ENCODE assay signal across 1 cellular context in the genomic region with DNA sequence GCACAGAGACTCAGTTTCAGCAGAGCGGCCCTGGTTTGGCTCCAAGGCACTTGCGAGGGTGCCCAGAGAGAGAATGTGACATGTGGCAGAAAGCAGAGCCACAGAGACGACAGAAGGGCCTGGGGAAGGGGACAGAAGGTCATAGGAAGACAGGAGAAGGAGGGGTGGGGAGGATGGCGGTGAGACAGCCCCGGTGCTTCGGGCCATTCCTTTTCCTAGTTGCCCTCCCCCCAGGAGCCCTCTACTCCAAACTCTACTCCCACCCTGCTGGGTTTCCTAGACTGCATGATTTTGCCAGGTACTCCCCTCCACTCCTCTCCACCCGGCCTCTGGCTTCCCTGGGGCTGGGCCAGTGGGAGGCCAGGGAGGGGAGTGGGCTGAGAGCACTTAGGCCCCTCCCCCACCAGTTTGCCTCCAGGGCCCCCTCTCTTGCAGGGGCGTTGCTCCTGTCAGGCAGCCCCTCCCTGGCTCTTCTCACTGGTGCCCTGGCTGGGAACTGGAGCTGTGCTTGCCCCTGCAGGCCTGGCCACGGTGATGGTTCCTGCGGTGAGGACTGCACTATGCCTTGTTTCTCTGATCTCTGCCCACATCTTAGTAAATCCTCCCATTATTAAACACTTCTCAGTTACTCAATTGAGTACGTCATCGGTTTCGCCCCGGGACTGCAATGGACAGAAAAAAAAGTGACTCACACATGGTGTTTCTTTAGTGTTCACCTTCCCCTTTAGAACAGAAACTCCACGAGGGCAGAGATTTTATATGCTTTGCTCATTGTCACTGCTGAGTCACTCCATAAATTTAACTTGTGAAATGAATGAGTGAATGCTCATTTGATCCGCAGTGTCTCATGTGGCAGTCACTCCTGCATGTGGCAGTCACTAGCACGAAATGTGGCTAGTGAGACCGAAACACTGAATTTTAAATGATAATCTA.
TF ChIP-seq lines count a peak whose summit lies in the region.

No MANE protein-coding gene starts in this region.

TF ChIP-seq in HepG2, 621 proteins besides CTCF, POLR2A, EP300 and RAD21 (continued from another document and continues in another):
- TF ChIP-seq MED8 (CRISPR knock-in tag; IDR thresholded peaks at IDR 0.05; ENCODE audit: insufficient replicate concordance) (no peak), ZNF367 (CRISPR knock-in tag; IDR thresholded peaks at IDR 0.05; ENCODE audit: borderline replicate concordance) (no peak), IRF2 (CRISPR knock-in tag; IDR thresholded peaks at IDR 0.05) (0 out of 2 replicates have a peak, but pooled peaks have one; percentile 22), ZNF256 (CRISPR knock-in tag; conservative IDR thresholded peaks at IDR 0.05) (no peak), ZFP36L1 (CRISPR knock-in tag; IDR thresholded peaks at IDR 0.05) (no peak), ZNF24 (IDR thresholded peaks at IDR 0.05) (no peak), ESRRA (CRISPR knock-in tag; IDR thresholded peaks at IDR 0.05; ENCODE audit: low read depth) (no peak), MTA3 (CRISPR knock-in tag; IDR thresholded peaks at IDR 0.05) (no peak), ZMYM2 (CRISPR knock-in tag; IDR thresholded peaks at IDR 0.05) (0 out of 2 replicates have a peak, but pooled peaks have one; percentile 26), MIER3 (CRISPR knock-in tag; IDR thresholded peaks at IDR 0.05; ENCODE audit: borderline replicate concordance) (no peak), FOXM1 (CRISPR knock-in tag; IDR thresholded peaks at IDR 0.05) (no peak), KDM6A (CRISPR knock-in tag; IDR thresholded peaks at IDR 0.05; ENCODE audit: low read depth) (no peak), SIN3B (IDR thresholded peaks at IDR 0.05; ENCODE audit: low read length) (no peak), CBX5 (CRISPR knock-in tag; IDR thresholded peaks at IDR 0.05; ENCODE audit: borderline replicate concordance) (no peak), TGIF2 (CRISPR knock-in tag; IDR thresholded peaks at IDR 0.05) (no peak; the same call in 1 of the 2 replicates), PHF8 (CRISPR knock-in tag; IDR thresholded peaks at IDR 0.05) (no peak), ZNF746 (CRISPR knock-in tag; IDR thresholded peaks at IDR 0.05) (no peak), ZNF562 (CRISPR knock-in tag; IDR thresholded peaks at IDR 0.05; ENCODE audit: borderline replicate concordance) (no peak), ZNF12 (CRISPR knock-in tag; IDR thresholded peaks at IDR 0.05) (no peak), NFIB (CRISPR knock-in tag; IDR thresholded peaks at IDR 0.05; ENCODE audit: borderline replicate concordance) (no peak), ZNF263 (CRISPR knock-in tag; IDR thresholded peaks at IDR 0.05) (peak; percentile 54; the same call in 1 of the 2 replicates), POGZ (CRISPR knock-in tag; IDR thresholded peaks at IDR 0.05) (0 out of 2 replicates have a peak, but pooled peaks have one; percentile 40), HNF4G (IDR thresholded peaks at IDR 0.05; ENCODE audit: borderline replicate concordance, low read depth, low read length) (no peak), HNF4G (CRISPR knock-in tag; IDR thresholded peaks at IDR 0.05; ENCODE audit: borderline replicate concordance, low read depth) (no peak), ZNF138 (CRISPR knock-in tag; IDR thresholded peaks at IDR 0.05; ENCODE audit: low read depth) (no peak), ZSCAN25 (CRISPR knock-in tag; IDR thresholded peaks at IDR 0.05) (peak; percentile 72; the same call in 1 of the 2 replicates), PPARG (CRISPR knock-in tag; conservative IDR thresholded peaks at IDR 0.05) (0 out of 2 replicates have a peak, but pooled peaks have one; percentile 11)
- TF ChIP-seq, protein P1, sequence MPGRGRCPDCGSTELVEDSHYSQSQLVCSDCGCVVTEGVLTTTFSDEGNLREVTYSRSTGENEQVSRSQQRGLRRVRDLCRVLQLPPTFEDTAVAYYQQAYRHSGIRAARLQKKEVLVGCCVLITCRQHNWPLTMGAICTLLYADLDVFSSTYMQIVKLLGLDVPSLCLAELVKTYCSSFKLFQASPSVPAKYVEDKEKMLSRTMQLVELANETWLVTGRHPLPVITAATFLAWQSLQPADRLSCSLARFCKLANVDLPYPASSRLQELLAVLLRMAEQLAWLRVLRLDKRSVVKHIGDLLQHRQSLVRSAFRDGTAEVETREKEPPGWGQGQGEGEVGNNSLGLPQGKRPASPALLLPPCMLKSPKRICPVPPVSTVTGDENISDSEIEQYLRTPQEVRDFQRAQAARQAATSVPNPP (CRISPR knock-in tag; IDR thresholded peaks at IDR 0.05), result no peak
- TF ChIP-seq, protein P2, sequence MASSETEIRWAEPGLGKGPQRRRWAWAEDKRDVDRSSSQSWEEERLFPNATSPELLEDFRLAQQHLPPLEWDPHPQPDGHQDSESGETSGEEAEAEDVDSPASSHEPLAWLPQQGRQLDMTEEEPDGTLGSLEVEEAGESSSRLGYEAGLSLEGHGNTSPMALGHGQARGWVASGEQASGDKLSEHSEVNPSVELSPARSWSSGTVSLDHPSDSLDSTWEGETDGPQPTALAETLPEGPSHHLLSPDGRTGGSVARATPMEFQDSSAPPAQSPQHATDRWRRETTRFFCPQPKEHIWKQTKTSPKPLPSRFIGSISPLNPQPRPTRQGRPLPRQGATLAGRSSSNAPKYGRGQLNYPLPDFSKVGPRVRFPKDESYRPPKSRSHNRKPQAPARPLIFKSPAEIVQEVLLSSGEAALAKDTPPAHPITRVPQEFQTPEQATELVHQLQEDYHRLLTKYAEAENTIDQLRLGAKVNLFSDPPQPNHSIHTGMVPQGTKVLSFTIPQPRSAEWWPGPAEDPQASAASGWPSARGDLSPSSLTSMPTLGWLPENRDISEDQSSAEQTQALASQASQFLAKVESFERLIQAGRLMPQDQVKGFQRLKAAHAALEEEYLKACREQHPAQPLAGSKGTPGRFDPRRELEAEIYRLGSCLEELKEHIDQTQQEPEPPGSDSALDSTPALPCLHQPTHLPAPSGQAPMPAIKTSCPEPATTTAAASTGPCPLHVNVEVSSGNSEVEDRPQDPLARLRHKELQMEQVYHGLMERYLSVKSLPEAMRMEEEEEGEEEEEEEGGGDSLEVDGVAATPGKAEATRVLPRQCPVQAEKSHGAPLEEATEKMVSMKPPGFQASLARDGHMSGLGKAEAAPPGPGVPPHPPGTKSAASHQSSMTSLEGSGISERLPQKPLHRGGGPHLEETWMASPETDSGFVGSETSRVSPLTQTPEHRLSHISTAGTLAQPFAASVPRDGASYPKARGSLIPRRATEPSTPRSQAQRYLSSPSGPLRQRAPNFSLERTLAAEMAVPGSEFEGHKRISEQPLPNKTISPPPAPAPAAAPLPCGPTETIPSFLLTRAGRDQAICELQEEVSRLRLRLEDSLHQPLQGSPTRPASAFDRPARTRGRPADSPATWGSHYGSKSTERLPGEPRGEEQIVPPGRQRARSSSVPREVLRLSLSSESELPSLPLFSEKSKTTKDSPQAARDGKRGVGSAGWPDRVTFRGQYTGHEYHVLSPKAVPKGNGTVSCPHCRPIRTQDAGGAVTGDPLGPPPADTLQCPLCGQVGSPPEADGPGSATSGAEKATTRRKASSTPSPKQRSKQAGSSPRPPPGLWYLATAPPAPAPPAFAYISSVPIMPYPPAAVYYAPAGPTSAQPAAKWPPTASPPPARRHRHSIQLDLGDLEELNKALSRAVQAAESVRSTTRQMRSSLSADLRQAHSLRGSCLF (CRISPR knock-in tag; IDR thresholded peaks at IDR 0.05; ENCODE audit: borderline replicate concordance), result no peak
- TF ChIP-seq, protein P3, sequence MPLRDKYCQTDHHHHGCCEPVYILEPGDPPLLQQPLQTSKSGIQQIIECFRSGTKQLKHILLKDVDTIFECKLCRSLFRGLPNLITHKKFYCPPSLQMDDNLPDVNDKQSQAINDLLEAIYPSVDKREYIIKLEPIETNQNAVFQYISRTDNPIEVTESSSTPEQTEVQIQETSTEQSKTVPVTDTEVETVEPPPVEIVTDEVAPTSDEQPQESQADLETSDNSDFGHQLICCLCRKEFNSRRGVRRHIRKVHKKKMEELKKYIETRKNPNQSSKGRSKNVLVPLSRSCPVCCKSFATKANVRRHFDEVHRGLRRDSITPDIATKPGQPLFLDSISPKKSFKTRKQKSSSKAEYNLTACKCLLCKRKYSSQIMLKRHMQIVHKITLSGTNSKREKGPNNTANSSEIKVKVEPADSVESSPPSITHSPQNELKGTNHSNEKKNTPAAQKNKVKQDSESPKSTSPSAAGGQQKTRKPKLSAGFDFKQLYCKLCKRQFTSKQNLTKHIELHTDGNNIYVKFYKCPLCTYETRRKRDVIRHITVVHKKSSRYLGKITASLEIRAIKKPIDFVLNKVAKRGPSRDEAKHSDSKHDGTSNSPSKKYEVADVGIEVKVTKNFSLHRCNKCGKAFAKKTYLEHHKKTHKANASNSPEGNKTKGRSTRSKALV (CRISPR knock-in tag; IDR thresholded peaks at IDR 0.05), result no peak
- TF ChIP-seq, protein P4, sequence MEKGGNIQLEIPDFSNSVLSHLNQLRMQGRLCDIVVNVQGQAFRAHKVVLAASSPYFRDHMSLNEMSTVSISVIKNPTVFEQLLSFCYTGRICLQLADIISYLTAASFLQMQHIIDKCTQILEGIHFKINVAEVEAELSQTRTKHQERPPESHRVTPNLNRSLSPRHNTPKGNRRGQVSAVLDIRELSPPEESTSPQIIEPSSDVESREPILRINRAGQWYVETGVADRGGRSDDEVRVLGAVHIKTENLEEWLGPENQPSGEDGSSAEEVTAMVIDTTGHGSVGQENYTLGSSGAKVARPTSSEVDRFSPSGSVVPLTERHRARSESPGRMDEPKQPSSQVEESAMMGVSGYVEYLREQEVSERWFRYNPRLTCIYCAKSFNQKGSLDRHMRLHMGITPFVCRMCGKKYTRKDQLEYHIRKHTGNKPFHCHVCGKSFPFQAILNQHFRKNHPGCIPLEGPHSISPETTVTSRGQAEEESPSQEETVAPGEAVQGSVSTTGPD (CRISPR knock-in tag; IDR thresholded peaks at IDR 0.05), result no peak
- TF ChIP-seq, protein P5, sequence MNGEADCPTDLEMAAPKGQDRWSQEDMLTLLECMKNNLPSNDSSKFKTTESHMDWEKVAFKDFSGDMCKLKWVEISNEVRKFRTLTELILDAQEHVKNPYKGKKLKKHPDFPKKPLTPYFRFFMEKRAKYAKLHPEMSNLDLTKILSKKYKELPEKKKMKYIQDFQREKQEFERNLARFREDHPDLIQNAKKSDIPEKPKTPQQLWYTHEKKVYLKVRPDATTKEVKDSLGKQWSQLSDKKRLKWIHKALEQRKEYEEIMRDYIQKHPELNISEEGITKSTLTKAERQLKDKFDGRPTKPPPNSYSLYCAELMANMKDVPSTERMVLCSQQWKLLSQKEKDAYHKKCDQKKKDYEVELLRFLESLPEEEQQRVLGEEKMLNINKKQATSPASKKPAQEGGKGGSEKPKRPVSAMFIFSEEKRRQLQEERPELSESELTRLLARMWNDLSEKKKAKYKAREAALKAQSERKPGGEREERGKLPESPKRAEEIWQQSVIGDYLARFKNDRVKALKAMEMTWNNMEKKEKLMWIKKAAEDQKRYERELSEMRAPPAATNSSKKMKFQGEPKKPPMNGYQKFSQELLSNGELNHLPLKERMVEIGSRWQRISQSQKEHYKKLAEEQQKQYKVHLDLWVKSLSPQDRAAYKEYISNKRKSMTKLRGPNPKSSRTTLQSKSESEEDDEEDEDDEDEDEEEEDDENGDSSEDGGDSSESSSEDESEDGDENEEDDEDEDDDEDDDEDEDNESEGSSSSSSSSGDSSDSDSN (CRISPR knock-in tag; IDR thresholded peaks at IDR 0.05), result no peak; the same call in 1 of the 2 replicates
- TF ChIP-seq, protein P6, sequence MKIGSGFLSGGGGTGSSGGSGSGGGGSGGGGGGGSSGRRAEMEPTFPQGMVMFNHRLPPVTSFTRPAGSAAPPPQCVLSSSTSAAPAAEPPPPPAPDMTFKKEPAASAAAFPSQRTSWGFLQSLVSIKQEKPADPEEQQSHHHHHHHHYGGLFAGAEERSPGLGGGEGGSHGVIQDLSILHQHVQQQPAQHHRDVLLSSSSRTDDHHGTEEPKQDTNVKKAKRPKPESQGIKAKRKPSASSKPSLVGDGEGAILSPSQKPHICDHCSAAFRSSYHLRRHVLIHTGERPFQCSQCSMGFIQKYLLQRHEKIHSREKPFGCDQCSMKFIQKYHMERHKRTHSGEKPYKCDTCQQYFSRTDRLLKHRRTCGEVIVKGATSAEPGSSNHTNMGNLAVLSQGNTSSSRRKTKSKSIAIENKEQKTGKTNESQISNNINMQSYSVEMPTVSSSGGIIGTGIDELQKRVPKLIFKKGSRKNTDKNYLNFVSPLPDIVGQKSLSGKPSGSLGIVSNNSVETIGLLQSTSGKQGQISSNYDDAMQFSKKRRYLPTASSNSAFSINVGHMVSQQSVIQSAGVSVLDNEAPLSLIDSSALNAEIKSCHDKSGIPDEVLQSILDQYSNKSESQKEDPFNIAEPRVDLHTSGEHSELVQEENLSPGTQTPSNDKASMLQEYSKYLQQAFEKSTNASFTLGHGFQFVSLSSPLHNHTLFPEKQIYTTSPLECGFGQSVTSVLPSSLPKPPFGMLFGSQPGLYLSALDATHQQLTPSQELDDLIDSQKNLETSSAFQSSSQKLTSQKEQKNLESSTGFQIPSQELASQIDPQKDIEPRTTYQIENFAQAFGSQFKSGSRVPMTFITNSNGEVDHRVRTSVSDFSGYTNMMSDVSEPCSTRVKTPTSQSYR (CRISPR knock-in tag; IDR thresholded peaks at IDR 0.05; ENCODE audit: borderline replicate concordance), result peak; percentile 62; the same call in 1 of the 2 replicates
- TF ChIP-seq, protein P7, sequence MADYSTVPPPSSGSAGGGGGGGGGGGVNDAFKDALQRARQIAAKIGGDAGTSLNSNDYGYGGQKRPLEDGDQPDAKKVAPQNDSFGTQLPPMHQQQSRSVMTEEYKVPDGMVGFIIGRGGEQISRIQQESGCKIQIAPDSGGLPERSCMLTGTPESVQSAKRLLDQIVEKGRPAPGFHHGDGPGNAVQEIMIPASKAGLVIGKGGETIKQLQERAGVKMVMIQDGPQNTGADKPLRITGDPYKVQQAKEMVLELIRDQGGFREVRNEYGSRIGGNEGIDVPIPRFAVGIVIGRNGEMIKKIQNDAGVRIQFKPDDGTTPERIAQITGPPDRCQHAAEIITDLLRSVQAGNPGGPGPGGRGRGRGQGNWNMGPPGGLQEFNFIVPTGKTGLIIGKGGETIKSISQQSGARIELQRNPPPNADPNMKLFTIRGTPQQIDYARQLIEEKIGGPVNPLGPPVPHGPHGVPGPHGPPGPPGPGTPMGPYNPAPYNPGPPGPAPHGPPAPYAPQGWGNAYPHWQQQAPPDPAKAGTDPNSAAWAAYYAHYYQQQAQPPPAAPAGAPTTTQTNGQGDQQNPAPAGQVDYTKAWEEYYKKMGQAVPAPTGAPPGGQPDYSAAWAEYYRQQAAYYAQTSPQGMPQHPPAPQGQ (CRISPR knock-in tag; IDR thresholded peaks at IDR 0.05; ENCODE audit: borderline replicate concordance), result no peak
- TF ChIP-seq, protein P8, sequence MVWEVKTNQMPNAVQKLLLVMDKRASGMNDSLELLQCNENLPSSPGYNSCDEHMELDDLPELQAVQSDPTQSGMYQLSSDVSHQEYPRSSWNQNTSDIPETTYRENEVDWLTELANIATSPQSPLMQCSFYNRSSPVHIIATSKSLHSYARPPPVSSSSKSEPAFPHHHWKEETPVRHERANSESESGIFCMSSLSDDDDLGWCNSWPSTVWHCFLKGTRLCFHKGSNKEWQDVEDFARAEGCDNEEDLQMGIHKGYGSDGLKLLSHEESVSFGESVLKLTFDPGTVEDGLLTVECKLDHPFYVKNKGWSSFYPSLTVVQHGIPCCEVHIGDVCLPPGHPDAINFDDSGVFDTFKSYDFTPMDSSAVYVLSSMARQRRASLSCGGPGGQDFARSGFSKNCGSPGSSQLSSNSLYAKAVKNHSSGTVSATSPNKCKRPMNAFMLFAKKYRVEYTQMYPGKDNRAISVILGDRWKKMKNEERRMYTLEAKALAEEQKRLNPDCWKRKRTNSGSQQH (CRISPR knock-in tag; IDR thresholded peaks at IDR 0.05; ENCODE audit: low read depth), result 0 out of 2 replicates have a peak, but pooled peaks have one; percentile 40
